ENCODE assay signal across 9 cellular contexts in the genomic region with DNA sequence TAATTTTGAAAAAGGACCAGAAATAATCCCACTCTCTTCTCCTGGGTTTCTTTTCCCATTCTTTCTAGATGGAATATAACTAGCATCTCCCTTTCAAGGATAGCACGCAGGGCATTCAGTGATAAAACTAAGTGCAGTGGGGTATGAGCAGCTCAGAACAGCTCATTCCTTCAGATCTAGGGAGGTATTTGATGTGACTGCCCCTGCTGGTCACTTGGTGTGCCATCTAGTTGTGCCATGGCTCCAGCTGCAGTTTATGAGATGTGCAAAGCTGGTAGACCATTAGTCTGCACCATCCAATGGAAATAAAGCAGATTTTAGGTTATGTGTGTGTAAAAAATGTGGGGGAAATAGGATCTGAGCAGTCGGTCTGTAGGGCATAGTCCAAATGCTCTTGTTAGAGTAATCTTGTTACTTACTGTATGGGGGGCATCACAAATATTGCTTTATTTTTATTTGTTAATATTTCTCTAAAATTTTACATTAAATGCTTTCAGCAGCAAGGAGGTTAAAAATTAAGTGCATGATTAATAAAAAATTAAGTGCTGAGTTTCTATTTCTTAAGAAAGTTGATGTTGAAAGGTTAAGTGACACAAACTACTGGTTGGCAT. TPM values are rescaled to one million over a fixed set of nuclear protein-coding genes. Genes with fewer than 3 reads are reported as not detected.
DNase-seq lines count a peak whose midpoint lies in the region; ATAC-seq and TF ChIP-seq lines count a peak whose summit lies in the region.
"Had no signal": no experiment of that assay in that cellular context is flagged by ENCODE, and none has a peak within 500 bp of the region (broad histone marks: within the 10 kb centered on the region; RNA-seq: fewer than 3 reads in every experiment).

No MANE protein-coding gene starts in this region.

- 44 to 69% (median 58%) methylated on average over 2 of the region's 2 CpGs for WGBS in adrenal gland, 4 donors

- DNase-seq in Daoy (ENCODE audit: low read depth): peak; percentile 57
- DNase-seq in adrenal gland: peak; percentile 40 to 83 (median 72)
- peak; percentile 37 for DNase-seq in kidney glomerular epithelial cell (lab: John Stamatoyannopoulos, UW)
- no peak for DNase-seq in amniotic stem cell (lab: John Stamatoyannopoulos, UW)
- no peak for DNase-seq in NCI-H1930 (lab: John Stamatoyannopoulos, UW)
- no peak for DNase-seq in NCI-H1105 (lab: John Stamatoyannopoulos, UW)

- no peak overlapping the region for H3K4me3 ChIP-seq in adrenal gland

- H3K36me3 ChIP-seq in adrenal gland (replicated peaks in 1 of 2): no peaks in the 10 kb centered on the region
- H3K36me3 ChIP-seq: neutrophil had no signal

- TF ChIP-seq POLR2A in adrenal gland (IDR thresholded peaks at IDR 0.05): no peak

- intact Hi-C loops in adrenal gland (cut with DNase I): loop anchor here in 1 of 2 donors (10.0 kb wide), 1 partner anchor 96 kb away; no protein-coding TSS in a partner anchor

- no peak overlapping the region for H3K27ac ChIP-seq in adrenal gland
- H3K27ac ChIP-seq: neutrophil had no signal

- no peak for TF ChIP-seq EP300 in Ishikawa (IDR thresholded peaks at IDR 0.05; ENCODE audit: borderline replicate concordance)

- no peak for ATAC-seq in HG02642 (IDR thresholded peaks at IDR 0.05; ENCODE audit: poor library complexity, unreplicated experiment)

- TF ChIP-seq RAD21 in Ishikawa (IDR thresholded peaks at IDR 0.05; ENCODE audit: low read depth): peak; percentile 44; the same call in 1 of the 2 replicates

- no peaks in the 10 kb centered on the region for H3K27me3 ChIP-seq in adrenal gland
- H3K27me3 ChIP-seq: neutrophil had no signal

- no peaks in the 10 kb centered on the region for H3K9me3 ChIP-seq in adrenal gland (replicated peaks in 1 of 3)
- H3K9me3 ChIP-seq: neutrophil had no signal

- peak; percentile 43 to 72 (median 60) for TF ChIP-seq CTCF in adrenal gland (IDR thresholded peaks at IDR 0.05)

- no peaks in the 10 kb centered on the region for H3K4me1 ChIP-seq in adrenal gland (replicated peaks in 1 of 2)

TF ChIP-seq in Ishikawa, 13 proteins besides CTCF, POLR2A, EP300 and RAD21:
- TF ChIP-seq FOXM1 (IDR thresholded peaks at IDR 0.05; ENCODE audit: borderline replicate concordance, low read depth) (no peak), USF1 (IDR thresholded peaks at IDR 0.05) (no peak), TCF12 (IDR thresholded peaks at IDR 0.05; ENCODE audit: low read depth) (no peak), YY1 (IDR thresholded peaks at IDR 0.05; ENCODE audit: low read depth) (no peak), ZBTB7A (IDR thresholded peaks at IDR 0.05; ENCODE audit: low read depth) (no peak), CREB1 (IDR thresholded peaks at IDR 0.05; ENCODE audit: low read depth) (no peak), TAF1 (IDR thresholded peaks at IDR 0.05; ENCODE audit: low read depth) (no peak)
- TF ChIP-seq, protein P1, sequence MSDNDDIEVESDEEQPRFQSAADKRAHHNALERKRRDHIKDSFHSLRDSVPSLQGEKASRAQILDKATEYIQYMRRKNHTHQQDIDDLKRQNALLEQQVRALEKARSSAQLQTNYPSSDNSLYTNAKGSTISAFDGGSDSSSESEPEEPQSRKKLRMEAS (IDR thresholded peaks at IDR 0.05): no peak
- TF ChIP-seq, protein P2, sequence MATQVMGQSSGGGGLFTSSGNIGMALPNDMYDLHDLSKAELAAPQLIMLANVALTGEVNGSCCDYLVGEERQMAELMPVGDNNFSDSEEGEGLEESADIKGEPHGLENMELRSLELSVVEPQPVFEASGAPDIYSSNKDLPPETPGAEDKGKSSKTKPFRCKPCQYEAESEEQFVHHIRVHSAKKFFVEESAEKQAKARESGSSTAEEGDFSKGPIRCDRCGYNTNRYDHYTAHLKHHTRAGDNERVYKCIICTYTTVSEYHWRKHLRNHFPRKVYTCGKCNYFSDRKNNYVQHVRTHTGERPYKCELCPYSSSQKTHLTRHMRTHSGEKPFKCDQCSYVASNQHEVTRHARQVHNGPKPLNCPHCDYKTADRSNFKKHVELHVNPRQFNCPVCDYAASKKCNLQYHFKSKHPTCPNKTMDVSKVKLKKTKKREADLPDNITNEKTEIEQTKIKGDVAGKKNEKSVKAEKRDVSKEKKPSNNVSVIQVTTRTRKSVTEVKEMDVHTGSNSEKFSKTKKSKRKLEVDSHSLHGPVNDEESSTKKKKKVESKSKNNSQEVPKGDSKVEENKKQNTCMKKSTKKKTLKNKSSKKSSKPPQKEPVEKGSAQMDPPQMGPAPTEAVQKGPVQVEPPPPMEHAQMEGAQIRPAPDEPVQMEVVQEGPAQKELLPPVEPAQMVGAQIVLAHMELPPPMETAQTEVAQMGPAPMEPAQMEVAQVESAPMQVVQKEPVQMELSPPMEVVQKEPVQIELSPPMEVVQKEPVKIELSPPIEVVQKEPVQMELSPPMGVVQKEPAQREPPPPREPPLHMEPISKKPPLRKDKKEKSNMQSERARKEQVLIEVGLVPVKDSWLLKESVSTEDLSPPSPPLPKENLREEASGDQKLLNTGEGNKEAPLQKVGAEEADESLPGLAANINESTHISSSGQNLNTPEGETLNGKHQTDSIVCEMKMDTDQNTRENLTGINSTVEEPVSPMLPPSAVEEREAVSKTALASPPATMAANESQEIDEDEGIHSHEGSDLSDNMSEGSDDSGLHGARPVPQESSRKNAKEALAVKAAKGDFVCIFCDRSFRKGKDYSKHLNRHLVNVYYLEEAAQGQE (IDR thresholded peaks at IDR 0.05; ENCODE audit: low read depth): no peak

RNA-seq across cellular contexts. Expression of gene CTAGE1, which starts 38.9 kb away (rescaled TPM):
- total RNA-seq in Daoy (2014; rRNA removed; shearing (Covaris generic)): not detected in 2 replicates
- under 1 TPM in 2 of 8 donors, not detected in 6; 0.04 to 0.14 TPM for total RNA-seq in adrenal gland
- polyA plus RNA-seq in adrenal gland: not detected

Comparison
In these comparisons a context has a peak if more than half of its experiments do, and no peak if none do; other contexts are left out.
1. DNase-seq: peak in Daoy (single experiment), adrenal gland (7 of 7) and kidney glomerular epithelial cell (single experiment); none in amniotic stem cell (single experiment), NCI-H1930 (0 of 2) and NCI-H1105 (single experiment).